In the genomic region with DNA sequence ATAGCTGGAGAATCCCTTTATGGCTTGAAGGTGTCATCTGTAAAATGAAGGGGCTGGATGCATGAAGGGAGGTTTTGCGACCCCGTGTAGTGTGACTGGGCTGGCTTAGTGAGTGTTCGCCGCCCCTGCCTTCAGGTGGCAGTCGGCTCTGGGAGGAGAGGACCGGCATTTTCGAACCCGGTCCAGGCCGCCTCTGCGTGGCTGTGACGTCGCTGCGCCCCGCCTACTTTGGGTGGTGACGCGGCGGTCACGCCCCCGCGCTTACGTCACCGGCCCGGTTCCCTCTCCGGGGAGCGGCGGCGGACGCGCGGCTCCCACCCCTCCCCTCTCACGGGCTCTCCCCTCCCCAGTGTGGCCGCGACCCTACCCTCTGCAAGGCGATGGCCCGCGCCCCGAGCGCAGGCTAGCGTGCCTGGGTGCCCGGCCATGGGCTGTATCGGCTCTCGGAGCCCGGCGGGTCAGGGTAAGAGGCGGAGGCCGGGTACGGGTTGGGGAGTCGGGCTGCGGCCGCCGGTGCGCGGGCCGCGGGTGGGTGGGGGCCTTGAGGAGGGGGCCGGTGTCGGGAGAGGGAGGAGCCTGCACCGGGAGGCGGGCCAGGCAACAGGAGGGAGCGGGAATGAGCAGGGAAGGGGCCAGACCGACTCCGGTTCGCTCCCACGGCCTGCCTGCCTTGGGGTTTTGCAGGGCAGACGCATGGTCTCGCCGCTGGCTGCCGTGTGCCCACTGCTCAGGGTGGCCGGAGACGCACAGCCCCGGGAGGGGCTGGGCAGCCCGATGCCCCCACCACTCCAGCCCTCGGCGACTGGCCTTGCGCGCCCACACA, we compare ENCODE assay signal across 1 cellular context.
TF ChIP-seq lines count a peak whose summit lies in the region.

No MANE protein-coding gene starts in this region.

TF ChIP-seq in HepG2, 621 proteins besides CTCF, POLR2A, EP300 and RAD21 (continued from another document and continues in another):
- TF ChIP-seq, protein P1, sequence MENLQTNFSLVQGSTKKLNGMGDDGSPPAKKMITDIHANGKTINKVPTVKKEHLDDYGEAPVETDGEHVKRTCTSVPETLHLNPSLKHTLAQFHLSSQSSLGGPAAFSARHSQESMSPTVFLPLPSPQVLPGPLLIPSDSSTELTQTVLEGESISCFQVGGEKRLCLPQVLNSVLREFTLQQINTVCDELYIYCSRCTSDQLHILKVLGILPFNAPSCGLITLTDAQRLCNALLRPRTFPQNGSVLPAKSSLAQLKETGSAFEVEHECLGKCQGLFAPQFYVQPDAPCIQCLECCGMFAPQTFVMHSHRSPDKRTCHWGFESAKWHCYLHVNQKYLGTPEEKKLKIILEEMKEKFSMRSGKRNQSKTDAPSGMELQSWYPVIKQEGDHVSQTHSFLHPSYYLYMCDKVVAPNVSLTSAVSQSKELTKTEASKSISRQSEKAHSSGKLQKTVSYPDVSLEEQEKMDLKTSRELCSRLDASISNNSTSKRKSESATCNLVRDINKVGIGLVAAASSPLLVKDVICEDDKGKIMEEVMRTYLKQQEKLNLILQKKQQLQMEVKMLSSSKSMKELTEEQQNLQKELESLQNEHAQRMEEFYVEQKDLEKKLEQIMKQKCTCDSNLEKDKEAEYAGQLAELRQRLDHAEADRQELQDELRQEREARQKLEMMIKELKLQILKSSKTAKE (CRISPR knock-in tag; IDR thresholded peaks at IDR 0.05; ENCODE audit: borderline replicate concordance), result no peak
- 0 out of 2 replicates have a peak, but pooled peaks have one; percentile 39 for TF ChIP-seq FOXC1 (CRISPR knock-in tag; IDR thresholded peaks at IDR 0.05; ENCODE audit: borderline replicate concordance)
- TF ChIP-seq, protein P2, sequence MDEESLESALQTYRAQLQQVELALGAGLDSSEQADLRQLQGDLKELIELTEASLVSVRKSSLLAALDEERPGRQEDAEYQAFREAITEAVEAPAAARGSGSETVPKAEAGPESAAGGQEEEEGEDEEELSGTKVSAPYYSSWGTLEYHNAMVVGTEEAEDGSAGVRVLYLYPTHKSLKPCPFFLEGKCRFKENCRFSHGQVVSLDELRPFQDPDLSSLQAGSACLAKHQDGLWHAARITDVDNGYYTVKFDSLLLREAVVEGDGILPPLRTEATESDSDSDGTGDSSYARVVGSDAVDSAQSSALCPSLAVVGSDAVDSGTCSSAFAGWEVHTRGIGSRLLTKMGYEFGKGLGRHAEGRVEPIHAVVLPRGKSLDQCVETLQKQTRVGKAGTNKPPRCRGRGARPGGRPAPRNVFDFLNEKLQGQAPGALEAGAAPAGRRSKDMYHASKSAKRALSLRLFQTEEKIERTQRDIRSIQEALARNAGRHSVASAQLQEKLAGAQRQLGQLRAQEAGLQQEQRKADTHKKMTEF (CRISPR knock-in tag; IDR thresholded peaks at IDR 0.05), result peak; percentile 83
- TF ChIP-seq PHF5A (CRISPR knock-in tag; IDR thresholded peaks at IDR 0.05; ENCODE audit: low read depth, unreplicated experiment), result peak; percentile 76
- TF ChIP-seq, protein P3, sequence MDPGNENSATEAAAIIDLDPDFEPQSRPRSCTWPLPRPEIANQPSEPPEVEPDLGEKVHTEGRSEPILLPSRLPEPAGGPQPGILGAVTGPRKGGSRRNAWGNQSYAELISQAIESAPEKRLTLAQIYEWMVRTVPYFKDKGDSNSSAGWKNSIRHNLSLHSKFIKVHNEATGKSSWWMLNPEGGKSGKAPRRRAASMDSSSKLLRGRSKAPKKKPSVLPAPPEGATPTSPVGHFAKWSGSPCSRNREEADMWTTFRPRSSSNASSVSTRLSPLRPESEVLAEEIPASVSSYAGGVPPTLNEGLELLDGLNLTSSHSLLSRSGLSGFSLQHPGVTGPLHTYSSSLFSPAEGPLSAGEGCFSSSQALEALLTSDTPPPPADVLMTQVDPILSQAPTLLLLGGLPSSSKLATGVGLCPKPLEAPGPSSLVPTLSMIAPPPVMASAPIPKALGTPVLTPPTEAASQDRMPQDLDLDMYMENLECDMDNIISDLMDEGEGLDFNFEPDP (CRISPR knock-in tag; conservative IDR thresholded peaks at IDR 0.05), result no peak
- 0 out of 2 replicates have a peak, but pooled peaks have one; percentile 57 for TF ChIP-seq SIN3A (IDR thresholded peaks at IDR 0.05; ENCODE audit: borderline replicate concordance, low read depth, low read length)
- TF ChIP-seq, protein P4, sequence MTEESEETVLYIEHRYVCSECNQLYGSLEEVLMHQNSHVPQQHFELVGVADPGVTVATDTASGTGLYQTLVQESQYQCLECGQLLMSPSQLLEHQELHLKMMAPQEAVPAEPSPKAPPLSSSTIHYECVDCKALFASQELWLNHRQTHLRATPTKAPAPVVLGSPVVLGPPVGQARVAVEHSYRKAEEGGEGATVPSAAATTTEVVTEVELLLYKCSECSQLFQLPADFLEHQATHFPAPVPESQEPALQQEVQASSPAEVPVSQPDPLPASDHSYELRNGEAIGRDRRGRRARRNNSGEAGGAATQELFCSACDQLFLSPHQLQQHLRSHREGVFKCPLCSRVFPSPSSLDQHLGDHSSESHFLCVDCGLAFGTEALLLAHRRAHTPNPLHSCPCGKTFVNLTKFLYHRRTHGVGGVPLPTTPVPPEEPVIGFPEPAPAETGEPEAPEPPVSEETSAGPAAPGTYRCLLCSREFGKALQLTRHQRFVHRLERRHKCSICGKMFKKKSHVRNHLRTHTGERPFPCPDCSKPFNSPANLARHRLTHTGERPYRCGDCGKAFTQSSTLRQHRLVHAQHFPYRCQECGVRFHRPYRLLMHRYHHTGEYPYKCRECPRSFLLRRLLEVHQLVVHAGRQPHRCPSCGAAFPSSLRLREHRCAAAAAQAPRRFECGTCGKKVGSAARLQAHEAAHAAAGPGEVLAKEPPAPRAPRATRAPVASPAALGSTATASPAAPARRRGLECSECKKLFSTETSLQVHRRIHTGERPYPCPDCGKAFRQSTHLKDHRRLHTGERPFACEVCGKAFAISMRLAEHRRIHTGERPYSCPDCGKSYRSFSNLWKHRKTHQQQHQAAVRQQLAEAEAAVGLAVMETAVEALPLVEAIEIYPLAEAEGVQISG (CRISPR knock-in tag; IDR thresholded peaks at IDR 0.05), result 0 out of 2 replicates have a peak, but pooled peaks have one; percentile 60
- peak; percentile 40 for TF ChIP-seq KDM5B (CRISPR knock-in tag; IDR thresholded peaks at IDR 0.05; ENCODE audit: borderline replicate concordance)
- 0 out of 2 replicates have a peak, but pooled peaks have one; percentile 4 for TF ChIP-seq ZNF329 (CRISPR knock-in tag; IDR thresholded peaks at IDR 0.05; ENCODE audit: low read depth)
- TF ChIP-seq, protein P5, sequence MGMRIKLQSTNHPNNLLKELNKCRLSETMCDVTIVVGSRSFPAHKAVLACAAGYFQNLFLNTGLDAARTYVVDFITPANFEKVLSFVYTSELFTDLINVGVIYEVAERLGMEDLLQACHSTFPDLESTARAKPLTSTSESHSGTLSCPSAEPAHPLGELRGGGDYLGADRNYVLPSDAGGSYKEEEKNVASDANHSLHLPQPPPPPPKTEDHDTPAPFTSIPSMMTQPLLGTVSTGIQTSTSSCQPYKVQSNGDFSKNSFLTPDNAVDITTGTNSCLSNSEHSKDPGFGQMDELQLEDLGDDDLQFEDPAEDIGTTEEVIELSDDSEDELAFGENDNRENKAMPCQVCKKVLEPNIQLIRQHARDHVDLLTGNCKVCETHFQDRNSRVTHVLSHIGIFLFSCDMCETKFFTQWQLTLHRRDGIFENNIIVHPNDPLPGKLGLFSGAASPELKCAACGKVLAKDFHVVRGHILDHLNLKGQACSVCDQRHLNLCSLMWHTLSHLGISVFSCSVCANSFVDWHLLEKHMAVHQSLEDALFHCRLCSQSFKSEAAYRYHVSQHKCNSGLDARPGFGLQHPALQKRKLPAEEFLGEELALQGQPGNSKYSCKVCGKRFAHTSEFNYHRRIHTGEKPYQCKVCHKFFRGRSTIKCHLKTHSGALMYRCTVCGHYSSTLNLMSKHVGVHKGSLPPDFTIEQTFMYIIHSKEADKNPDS (CRISPR knock-in tag; IDR thresholded peaks at IDR 0.05), result no peak
- 0 out of 2 replicates have a peak, but pooled peaks have one; percentile 77 for TF ChIP-seq ZNF138 (CRISPR knock-in tag; IDR thresholded peaks at IDR 0.05; ENCODE audit: low read depth)
- TF ChIP-seq, protein P6, sequence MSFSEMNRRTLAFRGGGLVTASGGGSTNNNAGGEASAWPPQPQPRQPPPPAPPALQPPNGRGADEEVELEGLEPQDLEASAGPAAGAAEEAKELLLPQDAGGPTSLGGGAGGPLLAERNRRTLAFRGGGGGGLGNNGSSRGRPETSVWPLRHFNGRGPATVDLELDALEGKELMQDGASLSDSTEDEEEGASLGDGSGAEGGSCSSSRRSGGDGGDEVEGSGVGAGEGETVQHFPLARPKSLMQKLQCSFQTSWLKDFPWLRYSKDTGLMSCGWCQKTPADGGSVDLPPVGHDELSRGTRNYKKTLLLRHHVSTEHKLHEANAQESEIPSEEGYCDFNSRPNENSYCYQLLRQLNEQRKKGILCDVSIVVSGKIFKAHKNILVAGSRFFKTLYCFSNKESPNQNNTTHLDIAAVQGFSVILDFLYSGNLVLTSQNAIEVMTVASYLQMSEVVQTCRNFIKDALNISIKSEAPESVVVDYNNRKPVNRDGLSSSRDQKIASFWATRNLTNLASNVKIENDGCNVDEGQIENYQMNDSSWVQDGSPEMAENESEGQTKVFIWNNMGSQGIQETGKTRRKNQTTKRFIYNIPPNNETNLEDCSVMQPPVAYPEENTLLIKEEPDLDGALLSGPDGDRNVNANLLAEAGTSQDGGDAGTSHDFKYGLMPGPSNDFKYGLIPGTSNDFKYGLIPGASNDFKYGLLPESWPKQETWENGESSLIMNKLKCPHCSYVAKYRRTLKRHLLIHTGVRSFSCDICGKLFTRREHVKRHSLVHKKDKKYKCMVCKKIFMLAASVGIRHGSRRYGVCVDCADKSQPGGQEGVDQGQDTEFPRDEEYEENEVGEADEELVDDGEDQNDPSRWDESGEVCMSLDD (CRISPR knock-in tag; IDR thresholded peaks at IDR 0.05; ENCODE audit: borderline replicate concordance), result no peak
- peak; percentile 56; the same call in 1 of the 2 replicates for TF ChIP-seq ZMAT3 (CRISPR knock-in tag; conservative IDR thresholded peaks at IDR 0.05)
- TF ChIP-seq, protein P7, sequence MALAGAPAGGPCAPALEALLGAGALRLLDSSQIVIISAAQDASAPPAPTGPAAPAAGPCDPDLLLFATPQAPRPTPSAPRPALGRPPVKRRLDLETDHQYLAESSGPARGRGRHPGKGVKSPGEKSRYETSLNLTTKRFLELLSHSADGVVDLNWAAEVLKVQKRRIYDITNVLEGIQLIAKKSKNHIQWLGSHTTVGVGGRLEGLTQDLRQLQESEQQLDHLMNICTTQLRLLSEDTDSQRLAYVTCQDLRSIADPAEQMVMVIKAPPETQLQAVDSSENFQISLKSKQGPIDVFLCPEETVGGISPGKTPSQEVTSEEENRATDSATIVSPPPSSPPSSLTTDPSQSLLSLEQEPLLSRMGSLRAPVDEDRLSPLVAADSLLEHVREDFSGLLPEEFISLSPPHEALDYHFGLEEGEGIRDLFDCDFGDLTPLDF (CRISPR knock-in tag; IDR thresholded peaks at IDR 0.05), result no peak
- TF ChIP-seq, protein P8, sequence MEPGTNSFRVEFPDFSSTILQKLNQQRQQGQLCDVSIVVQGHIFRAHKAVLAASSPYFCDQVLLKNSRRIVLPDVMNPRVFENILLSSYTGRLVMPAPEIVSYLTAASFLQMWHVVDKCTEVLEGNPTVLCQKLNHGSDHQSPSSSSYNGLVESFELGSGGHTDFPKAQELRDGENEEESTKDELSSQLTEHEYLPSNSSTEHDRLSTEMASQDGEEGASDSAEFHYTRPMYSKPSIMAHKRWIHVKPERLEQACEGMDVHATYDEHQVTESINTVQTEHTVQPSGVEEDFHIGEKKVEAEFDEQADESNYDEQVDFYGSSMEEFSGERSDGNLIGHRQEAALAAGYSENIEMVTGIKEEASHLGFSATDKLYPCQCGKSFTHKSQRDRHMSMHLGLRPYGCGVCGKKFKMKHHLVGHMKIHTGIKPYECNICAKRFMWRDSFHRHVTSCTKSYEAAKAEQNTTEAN (CRISPR knock-in tag; conservative IDR thresholded peaks at IDR 0.05), result no peak
- TF ChIP-seq, protein P9, sequence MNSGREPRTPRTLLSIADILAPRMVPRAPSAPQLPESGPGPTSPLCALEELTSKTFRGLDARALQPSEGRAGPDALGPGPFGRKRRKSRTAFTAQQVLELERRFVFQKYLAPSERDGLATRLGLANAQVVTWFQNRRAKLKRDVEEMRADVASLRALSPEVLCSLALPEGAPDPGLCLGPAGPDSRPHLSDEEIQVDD (CRISPR knock-in tag; IDR thresholded peaks at IDR 0.05; ENCODE audit: borderline replicate concordance), result peak; percentile 52; the same call in 1 of the 2 replicates
- 0 out of 2 replicates have a peak, but pooled peaks have one; percentile 43 for TF ChIP-seq MXD4 (CRISPR knock-in tag; IDR thresholded peaks at IDR 0.05)
- no peak for TF ChIP-seq NFATC3 (CRISPR knock-in tag; IDR thresholded peaks at IDR 0.05)
- TF ChIP-seq, protein P10, sequence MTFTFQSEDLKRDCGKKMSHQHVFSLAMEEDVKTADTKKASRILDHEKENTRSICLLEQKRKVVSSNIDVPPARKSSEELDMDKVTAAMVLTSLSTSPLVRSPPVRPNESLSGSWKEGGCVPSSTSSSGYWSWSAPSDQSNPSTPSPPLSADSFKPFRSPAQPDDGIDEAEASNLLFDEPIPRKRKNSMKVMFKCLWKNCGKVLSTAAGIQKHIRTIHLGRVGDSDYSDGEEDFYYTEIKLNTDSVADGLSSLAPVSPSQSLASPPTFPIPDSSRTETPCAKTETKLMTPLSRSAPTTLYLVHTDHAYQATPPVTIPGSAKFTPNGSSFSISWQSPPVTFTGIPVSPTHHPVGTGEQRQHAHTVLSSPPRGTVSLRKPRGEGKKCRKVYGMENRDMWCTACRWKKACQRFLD (CRISPR knock-in tag; IDR thresholded peaks at IDR 0.05; ENCODE audit: borderline replicate concordance), result no peak
- TF ChIP-seq, protein P11, sequence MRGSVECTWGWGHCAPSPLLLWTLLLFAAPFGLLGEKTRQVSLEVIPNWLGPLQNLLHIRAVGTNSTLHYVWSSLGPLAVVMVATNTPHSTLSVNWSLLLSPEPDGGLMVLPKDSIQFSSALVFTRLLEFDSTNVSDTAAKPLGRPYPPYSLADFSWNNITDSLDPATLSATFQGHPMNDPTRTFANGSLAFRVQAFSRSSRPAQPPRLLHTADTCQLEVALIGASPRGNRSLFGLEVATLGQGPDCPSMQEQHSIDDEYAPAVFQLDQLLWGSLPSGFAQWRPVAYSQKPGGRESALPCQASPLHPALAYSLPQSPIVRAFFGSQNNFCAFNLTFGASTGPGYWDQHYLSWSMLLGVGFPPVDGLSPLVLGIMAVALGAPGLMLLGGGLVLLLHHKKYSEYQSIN (CRISPR knock-in tag; IDR thresholded peaks at IDR 0.05; ENCODE audit: borderline replicate concordance), result no peak
- 0 out of 2 replicates have a peak, but pooled peaks have one; percentile 63 for TF ChIP-seq ZNF747 (CRISPR knock-in tag; IDR thresholded peaks at IDR 0.05; ENCODE audit: borderline replicate concordance)
- TF ChIP-seq TSC22D2 (CRISPR knock-in tag; IDR thresholded peaks at IDR 0.05; ENCODE audit: borderline replicate concordance), result no peak
- TF ChIP-seq REPIN1 (CRISPR knock-in tag; IDR thresholded peaks at IDR 0.05; ENCODE audit: borderline replicate concordance, low read depth), result peak; percentile 26; the same call in 1 of the 2 replicates
- TF ChIP-seq ERF (CRISPR knock-in tag; IDR thresholded peaks at IDR 0.05), result peak; percentile 46; the same call in 1 of the 2 replicates
- peak; percentile 22; the same call in 1 of the 2 replicates for TF ChIP-seq GATAD1 (CRISPR knock-in tag; IDR thresholded peaks at IDR 0.05)
- TF ChIP-seq ZNF354B (CRISPR knock-in tag; IDR thresholded peaks at IDR 0.05), result 0 out of 2 replicates have a peak, but pooled peaks have one; percentile 56
- TF ChIP-seq, protein P12, sequence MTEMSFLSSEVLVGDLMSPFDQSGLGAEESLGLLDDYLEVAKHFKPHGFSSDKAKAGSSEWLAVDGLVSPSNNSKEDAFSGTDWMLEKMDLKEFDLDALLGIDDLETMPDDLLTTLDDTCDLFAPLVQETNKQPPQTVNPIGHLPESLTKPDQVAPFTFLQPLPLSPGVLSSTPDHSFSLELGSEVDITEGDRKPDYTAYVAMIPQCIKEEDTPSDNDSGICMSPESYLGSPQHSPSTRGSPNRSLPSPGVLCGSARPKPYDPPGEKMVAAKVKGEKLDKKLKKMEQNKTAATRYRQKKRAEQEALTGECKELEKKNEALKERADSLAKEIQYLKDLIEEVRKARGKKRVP (CRISPR knock-in tag; IDR thresholded peaks at IDR 0.05), result peak in 1 of 2 experiments; percentile 48; a peak in 2 of 4 replicates
